Comparison of ENCODE assay signal across 8 cellular contexts in the genomic region with DNA sequence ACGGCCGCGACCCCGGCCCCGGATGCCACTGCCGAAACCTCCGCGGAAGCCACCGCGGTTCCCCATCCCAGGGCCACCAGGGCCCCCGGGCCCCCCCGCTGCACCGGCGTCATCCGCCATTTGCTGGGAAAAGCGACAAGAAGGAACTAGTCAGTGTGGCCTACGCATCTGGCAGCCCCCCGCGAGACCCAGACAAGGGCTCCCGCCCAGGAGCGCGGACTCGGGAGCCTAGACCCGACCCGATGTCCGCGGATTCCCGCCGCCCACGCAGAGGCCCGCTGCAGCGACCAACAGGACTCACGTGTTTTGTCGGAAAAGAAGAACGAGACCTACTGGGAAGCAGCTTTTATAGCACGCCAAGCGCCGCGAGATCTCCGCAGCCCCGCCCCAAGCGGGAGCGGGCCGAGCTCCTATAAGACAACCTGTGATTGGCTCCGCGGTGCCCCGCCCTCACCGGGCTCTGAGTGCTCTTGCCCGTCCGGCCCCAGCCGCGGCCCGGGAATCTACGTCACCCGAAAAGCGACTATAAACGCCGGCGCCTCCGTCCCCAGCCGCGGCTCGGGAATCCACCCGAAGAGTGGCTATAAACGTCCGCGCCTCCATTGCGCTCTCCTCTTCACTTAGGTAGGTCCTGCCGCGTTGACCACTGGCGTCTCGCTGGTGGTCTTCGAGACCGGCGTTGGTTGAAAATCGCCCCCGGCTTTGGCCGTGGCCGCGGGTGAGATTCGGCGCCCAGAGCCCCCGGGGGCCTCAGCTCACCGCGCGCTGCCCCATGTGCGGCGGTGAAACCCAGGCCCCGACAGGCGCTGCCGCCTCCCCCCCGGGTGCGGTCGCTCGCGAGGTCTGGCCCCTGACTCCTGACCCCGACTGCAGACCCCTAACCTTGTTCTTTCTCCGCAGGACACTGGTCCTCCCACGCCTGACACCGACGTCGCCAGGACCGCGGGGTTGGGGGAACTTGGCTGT. TPM values are rescaled to one million over a fixed set of nuclear protein-coding genes. Genes with fewer than 3 reads are reported as not detected.
A peak's percentile ranks its signal among the peaks of the same experiment; 100 is the strongest.
DNase-seq lines count a peak whose midpoint lies in the region; ATAC-seq and TF ChIP-seq lines count a peak whose summit lies in the region.

A gene (minus strand): TSS at position 321 of the 966 bp plus-strand sequence. CDS start 201 bp downstream, at position 120.

- peak; percentile 85 for ATAC-seq in HG03442 (IDR thresholded peaks at IDR 0.05; ENCODE audit: unreplicated experiment)
- ATAC-seq in activated CD4-positive, alpha-beta T cell treated with anti-CD3 and anti-CD28 coated beads for 36 hours: peak; percentile 81

- POLR2A ChIA-PET in activated CD4-positive, alpha-beta T cell treated with anti-CD3 and anti-CD28 coated beads for 36 hours (lab: Charles Lee): interaction anchor here (0.6 to 1.4 kb wide), 22 partner anchors 10 to 788 kb away, joined by 3 to 14 read pairs (median 4); a partner anchor contains a TSS

- H3K4me3 ChIP-seq in choroid plexus epithelial cell (ENCODE audit: low read depth, low read length): peak within 1 kb of the TSS; percentile 95

- peak within 1 kb of the TSS; percentile 96 for H3K4me3 Mint-ChIP-seq in activated CD4-positive, alpha-beta T cell treated with anti-CD3 and anti-CD28 coated beads for 36 hours

- intact Hi-C loops in activated CD4-positive, alpha-beta T cell treated with anti-CD3 and anti-CD28 coated beads for 36 hours (cut with DNase I, micrococcal nuclease): loop anchor here (1.0 to 5.0 kb wide), 9 partner anchors 21 to 655 kb away; a partner anchor contains a TSS

- peaks cover 38% of the 10 kb centered on the region for H3K4me1 Mint-ChIP-seq in activated CD4-positive, alpha-beta T cell treated with anti-CD3 and anti-CD28 coated beads for 36 hours

- H3K27me3 Mint-ChIP-seq in activated CD4-positive, alpha-beta T cell treated with anti-CD3 and anti-CD28 coated beads for 36 hours: no peaks in the 10 kb centered on the region

- peaks cover 53% of the 10 kb centered on the region for H3K36me3 Mint-ChIP-seq in activated CD4-positive, alpha-beta T cell treated with anti-CD3 and anti-CD28 coated beads for 36 hours (ENCODE audit: low read depth)

- peak; percentile 96 to 97 for DNase-seq in AML-193 (lab: John Stamatoyannopoulos, UW)
- DNase-seq in GM19238 (ENCODE audit: insufficient read length, low spot score): peak; percentile 100
- DNase-seq in NCI-H524 (lab: John Stamatoyannopoulos, UW): peak; percentile 94 to 99
- peak; percentile 100 for DNase-seq in activated CD4-positive, alpha-beta T cell treated with anti-CD3 and anti-CD28 coated beads for 36 hours
- peak; percentile 99 for DNase-seq in choroid plexus epithelial cell (ENCODE audit: low read depth)
- peak; percentile 99 for DNase-seq in kidney glomerular epithelial cell (lab: John Stamatoyannopoulos, UW)
- DNase-seq in stimulated activated CD4-positive, alpha-beta T cell treated with anti-CD3 and anti-CD28 coated beads, Interleukin-1b, Interleukin-23, amount 100 ng/mL, for 1 hour (ENCODE audit: low read depth in 2 of 2): peak; percentile 92 to 99

- peak within 1 kb of the TSS; percentile 99 for H3K27ac Mint-ChIP-seq in activated CD4-positive, alpha-beta T cell treated with anti-CD3 and anti-CD28 coated beads for 36 hours

- CTCF ChIA-PET in activated CD4-positive, alpha-beta T cell treated with anti-CD3 and anti-CD28 coated beads for 36 hours (lab: Charles Lee): interaction anchor here (0.6 to 1.4 kb wide), 5 partner anchors 11 to 182 kb away, joined by 3 to 5 read pairs (median 3); a partner anchor contains a TSS

- TF ChIP-seq CTCF in choroid plexus epithelial cell (conservative IDR thresholded peaks at IDR 0.05; ENCODE audit: low read depth, low read length): no peak

- no peaks in the 10 kb centered on the region for H3K9me3 Mint-ChIP-seq in activated CD4-positive, alpha-beta T cell treated with anti-CD3 and anti-CD28 coated beads for 36 hours (ENCODE audit: low read depth)

RNA-seq across cellular contexts. Expression of the gene that starts here (rescaled TPM):
- total RNA-seq in activated CD4-positive, alpha-beta T cell treated with anti-CD3 and anti-CD28 coated beads for 36 hours: 1,000 to 10,000 TPM; 5,351 to 6,287 TPM

Comparison
In these comparisons a context has a peak if more than half of its experiments do, and no peak if none do; other contexts are left out.
1. Peak in every context shown above with its lines: DNase-seq, ATAC-seq and H3K4me3 ChIP-seq.